In the genomic region with DNA sequence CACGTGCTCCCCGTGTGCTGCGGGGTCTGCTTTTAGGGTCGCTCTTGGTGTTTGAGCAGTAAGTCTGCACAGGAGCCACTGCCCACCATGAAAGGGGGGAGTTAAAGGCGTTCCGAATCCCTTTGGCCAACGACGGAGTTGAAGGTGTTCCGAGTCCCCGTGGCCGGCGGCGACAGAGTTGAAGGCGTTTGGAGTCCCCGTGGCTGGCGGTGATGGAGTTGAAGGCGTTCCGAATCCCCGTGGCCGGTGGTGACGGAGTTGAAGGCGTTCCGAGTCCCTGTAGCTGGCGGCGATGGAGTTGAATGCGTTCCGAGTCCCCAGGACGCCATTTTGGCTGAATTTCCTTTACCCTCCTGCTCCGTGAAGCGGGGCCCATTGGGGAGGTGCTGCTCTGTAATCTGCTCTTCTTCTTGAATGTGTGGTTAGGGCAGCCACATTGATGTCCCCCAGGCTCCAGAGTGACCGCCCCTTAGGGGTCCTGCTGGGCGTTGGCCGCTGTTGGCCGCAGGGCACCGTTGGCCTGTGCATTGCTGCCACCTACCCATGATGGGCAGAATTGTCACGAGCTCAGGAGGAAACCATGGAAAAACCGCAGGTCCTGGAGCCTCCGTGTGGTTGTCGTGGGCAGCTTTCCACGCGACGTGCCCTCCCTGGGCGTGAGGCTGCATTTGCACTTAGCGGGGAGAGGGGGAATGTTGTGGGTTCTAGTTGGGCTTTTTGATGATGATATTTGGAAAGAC, we compare ENCODE assay signal across 11 cellular contexts.
DNase-seq lines count a peak whose midpoint lies in the region; ATAC-seq and TF ChIP-seq lines count a peak whose summit lies in the region.
"Had no signal": no experiment of that assay in that cellular context is flagged by ENCODE, and none has a peak within 500 bp of the region (broad histone marks: within the 10 kb centered on the region; RNA-seq: fewer than 3 reads in every experiment).

No MANE protein-coding gene starts in this region.

- TF ChIP-seq CTCF in 22Rv1 (IDR thresholded peaks at IDR 0.05) (peak; percentile 45), GM12874 (IDR thresholded peaks at IDR 0.05; ENCODE audit: insufficient read depth, low read depth, low read length) (0 out of 2 replicates have a peak, but pooled peaks have one; percentile 14), hepatocyte (IDR thresholded peaks at IDR 0.05; ENCODE audit: poor library complexity) (peak; percentile 37)

- H3K4me1 Mint-ChIP-seq in activated CD8-positive, alpha-beta memory T cell treated with anti-CD3 and anti-CD28 coated beads, Interleukin-2, amount 10 ng/mL, durations not matched to agents 7 days and 5 days, result peaks cover 31% of the 10 kb centered on the region

- H3K79me2 ChIP-seq in hepatocyte, result no peaks in the 10 kb centered on the region

- H3K27me3 ChIP-seq in hepatocyte, result no peaks in the 10 kb centered on the region

- no peaks in the 10 kb centered on the region for H3K9me2 ChIP-seq in hepatocyte (replicated peaks; ENCODE audit: insufficient read depth)

- no peak overlapping the region for H3K4me3 ChIP-seq in hepatocyte

- H3K27ac ChIP-seq in 22Rv1, result no peak overlapping the region
- no peak overlapping the region for H3K27ac ChIP-seq in hepatocyte

- DNase-seq in astrocyte of the hippocampus (ENCODE audit: low read depth, low spot score), result peak; percentile 23
- no peak for DNase-seq in hepatocyte (ENCODE audit: low spot score)
- DNase-seq in kidney tubule cell (ENCODE audit: low spot score), result no peak
- DNase-seq in activated CD8-positive, alpha-beta memory T cell treated with anti-CD3 and anti-CD28 coated beads, Interleukin-2, amount 10 ng/mL, durations not matched to agents 7 days and 5 days, result no peak
- DNase-seq in NCI-H187 (lab: John Stamatoyannopoulos, UW), result no peak
- DNase-seq in SIG-M5 (lab: John Stamatoyannopoulos, UW), result no peak
- DNase-seq: CD8-positive, alpha-beta memory T cell; effector CD4-positive, alpha-beta T cell; stimulated activated CD4-positive, alpha-beta T cell treated with anti-CD3 and anti-CD28 coated beads, Interleukin-12 subunit alpha, Interleukin-12 subunit beta, amount 100 ng/mL, for 4 hours had no signal

- CTCF ChIA-PET in activated CD8-positive, alpha-beta memory T cell treated with anti-CD3 and anti-CD28 coated beads, Interleukin-2, amount 10 ng/mL, durations not matched to agents 7 days and 5 days (lab: Charles Lee), result interaction anchor here (1.2 to 4.3 kb wide), 3 partner anchors 50 to 136 kb away, joined by 3 to 30 read pairs (median 4); no protein-coding TSS in a partner anchor

- ATAC-seq in activated CD8-positive, alpha-beta memory T cell treated with anti-CD3 and anti-CD28 coated beads, Interleukin-2, amount 10 ng/mL, durations not matched to agents 7 days and 5 days, result no peak

- no peaks in the 10 kb centered on the region for H3K36me3 ChIP-seq in hepatocyte (replicated peaks; ENCODE audit: insufficient read depth, low read depth)

- no peak overlapping the region for H3K27ac Mint-ChIP-seq in activated CD8-positive, alpha-beta memory T cell treated with anti-CD3 and anti-CD28 coated beads, Interleukin-2, amount 10 ng/mL, durations not matched to agents 7 days and 5 days

- no peaks in the 10 kb centered on the region for H4K20me1 ChIP-seq in hepatocyte (ENCODE audit: insufficient read depth, poor library complexity, severe bottlenecking)

- no peak overlapping the region for H3K4me3 Mint-ChIP-seq in activated CD8-positive, alpha-beta memory T cell treated with anti-CD3 and anti-CD28 coated beads, Interleukin-2, amount 10 ng/mL, durations not matched to agents 7 days and 5 days
- H3K4me3 Mint-ChIP-seq: CD8-positive, alpha-beta memory T cell had no signal

- no peaks in the 10 kb centered on the region for H3K4me1 ChIP-seq in hepatocyte (ENCODE audit: insufficient read depth)

- no peaks in the 10 kb centered on the region for H3K9me3 ChIP-seq in hepatocyte (ENCODE audit: low read depth)

- WGBS in hepatocyte (ENCODE audit: low lambda C conversion rate, missing lambda C conversion rate), result 97% methylated on average over 44 of the region's 44 CpGs

- no peak overlapping the region for H2AFZ ChIP-seq in hepatocyte

- H3K36me3 Mint-ChIP-seq in activated CD8-positive, alpha-beta memory T cell treated with anti-CD3 and anti-CD28 coated beads, Interleukin-2, amount 10 ng/mL, durations not matched to agents 7 days and 5 days, result peaks cover 10% of the 10 kb centered on the region

- no peaks in the 10 kb centered on the region for H3K9me3 Mint-ChIP-seq in activated CD8-positive, alpha-beta memory T cell treated with anti-CD3 and anti-CD28 coated beads, Interleukin-2, amount 10 ng/mL, durations not matched to agents 7 days and 5 days (ENCODE audit: low read depth)
- H3K9me3 Mint-ChIP-seq: CD8-positive, alpha-beta memory T cell had no signal

- H3K27me3 Mint-ChIP-seq in activated CD8-positive, alpha-beta memory T cell treated with anti-CD3 and anti-CD28 coated beads, Interleukin-2, amount 10 ng/mL, durations not matched to agents 7 days and 5 days, result no peaks in the 10 kb centered on the region
- H3K27me3 Mint-ChIP-seq: CD8-positive, alpha-beta memory T cell had no signal

- H3K4me2 ChIP-seq in hepatocyte, result no peak overlapping the region
